8 cellular contexts compared by ENCODE assay signal in the genomic region with DNA sequence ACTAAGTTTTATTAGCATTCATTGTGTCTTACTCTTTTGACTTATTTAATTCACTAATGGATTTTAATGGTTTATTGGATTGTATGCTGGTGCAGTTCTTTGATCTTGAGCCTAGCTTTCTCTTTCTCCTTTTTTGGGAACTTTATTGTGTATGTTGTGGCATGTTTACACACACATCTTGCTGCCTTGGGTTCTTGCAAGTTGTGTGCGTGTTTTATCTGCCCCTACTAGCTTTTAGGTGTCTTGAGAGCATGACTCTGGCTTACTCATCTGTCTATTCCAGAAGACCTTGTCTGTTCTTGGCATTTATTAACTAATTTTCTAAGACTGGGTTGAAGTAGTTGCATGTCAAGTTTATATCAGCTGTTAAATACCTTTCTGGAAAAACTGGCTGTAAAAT. TPM values are rescaled to one million over a fixed set of nuclear protein-coding genes. Genes with fewer than 3 reads are reported as not detected.
DNase-seq lines count a peak whose midpoint lies in the region; ATAC-seq, FAIRE-seq and TF ChIP-seq lines count a peak whose summit lies in the region.

No MANE protein-coding gene starts in this region.

- peaks cover 28% of the 10 kb centered on the region for H4K20me1 ChIP-seq in keratinocyte (ENCODE audit: control insufficient read depth, extremely low read depth, insufficient read depth, low read length)

- peak overlapping the region; percentile 83 to 97 (median 88) for H3K4me3 ChIP-seq in keratinocyte (ENCODE audit: control insufficient read depth in 2 of 3, extremely low read depth in 1 of 3, insufficient read depth in 2 of 3, low read depth in 1 of 3, low read length in 3 of 3)
- peak overlapping the region in 1 of 2 donors; percentile 87 for H3K4me3 ChIP-seq in testis

- no peak for TF ChIP-seq CTCF in keratinocyte (optimal IDR thresholded peaks at IDR 0.05 in 1 of 3, IDR thresholded peaks at IDR 0.05 in 1 of 3, conservative IDR thresholded peaks at IDR 0.05 in 1 of 3; ENCODE audit: extremely low read depth in 1 of 3, insufficient read depth in 2 of 3, low read length in 3 of 3)
- no peak for TF ChIP-seq CTCF in testis (IDR thresholded peaks at IDR 0.05)

- peak overlapping the region; percentile 99 for H3K4me2 ChIP-seq in keratinocyte (ENCODE audit: control insufficient read depth, extremely low read depth, insufficient read depth, low read depth, low read length)

- 21 to 43% methylated on average over 1 of the region's 1 CpG for WGBS in testis, 2 donors

- peaks cover 7 to 16% of the 10 kb centered on the region in 2 experiments for H3K36me3 ChIP-seq in keratinocyte (ENCODE audit: control insufficient read depth in 2 of 2, extremely low read depth in 1 of 2, insufficient read depth in 2 of 2, low read length in 2 of 2)
- no peaks in the 10 kb centered on the region for H3K36me3 ChIP-seq in testis (ENCODE audit: low read depth, missing control alignments)

- H3K79me2 ChIP-seq in keratinocyte (ENCODE audit: control insufficient read depth, insufficient read depth, low read length) = peaks cover 65% of the 10 kb centered on the region

- dilution Hi-C loops in keratinocyte (cut with MboI; ENCODE audit: extremely low pct_ligation_motif_present, low sequenced_read_pairs) = no loop called here

- H2AFZ ChIP-seq in keratinocyte (ENCODE audit: control insufficient read depth, low read length) = no peak overlapping the region

- CTCF ChIA-PET in activated CD4-positive, alpha-beta T cell treated with anti-CD3 and anti-CD28 coated beads for 36 hours (lab: Charles Lee) = interaction anchor here (0.7 to 1.7 kb wide), 5 partner anchors 11 to 670 kb away, joined by 4 to 7 read pairs (median 5); a partner anchor contains a TSS

- H3K4me1 Mint-ChIP-seq in activated CD4-positive, alpha-beta T cell treated with anti-CD3 and anti-CD28 coated beads for 36 hours = peaks cover 33% of the 10 kb centered on the region
- peaks cover 44% of the 10 kb centered on the region for H3K4me1 Mint-ChIP-seq in activated naive CD8-positive, alpha-beta T cell treated with anti-CD3 and anti-CD28 coated beads for 36 hours

- H3K9me3 Mint-ChIP-seq in activated CD4-positive, alpha-beta T cell treated with anti-CD3 and anti-CD28 coated beads for 36 hours (ENCODE audit: low read depth) = no peaks in the 10 kb centered on the region
- H3K9me3 Mint-ChIP-seq in activated naive CD8-positive, alpha-beta T cell treated with anti-CD3 and anti-CD28 coated beads for 36 hours = no peaks in the 10 kb centered on the region

- H3K9me3 ChIP-seq in keratinocyte (ENCODE audit: control insufficient read depth, low read depth, low read length) = no peaks in the 10 kb centered on the region
- no peaks in the 10 kb centered on the region for H3K9me3 ChIP-seq in testis

- POLR2A ChIA-PET in activated CD4-positive, alpha-beta T cell treated with anti-CD3 and anti-CD28 coated beads for 36 hours (lab: Charles Lee) = no interaction called here

- no peaks in the 10 kb centered on the region for H3K27me3 Mint-ChIP-seq in activated CD4-positive, alpha-beta T cell treated with anti-CD3 and anti-CD28 coated beads for 36 hours
- peaks cover 3% of the 10 kb centered on the region for H3K27me3 Mint-ChIP-seq in activated naive CD8-positive, alpha-beta T cell treated with anti-CD3 and anti-CD28 coated beads for 36 hours

- H3K9ac ChIP-seq in keratinocyte (ENCODE audit: control insufficient read depth, extremely low read depth, insufficient read depth, low read length) = peak overlapping the region; percentile 88

- peak overlapping the region; percentile 89 for H3K4me3 Mint-ChIP-seq in activated CD4-positive, alpha-beta T cell treated with anti-CD3 and anti-CD28 coated beads for 36 hours
- peak overlapping the region; percentile 96 for H3K4me3 Mint-ChIP-seq in activated naive CD8-positive, alpha-beta T cell treated with anti-CD3 and anti-CD28 coated beads for 36 hours

- no peak for TF ChIP-seq POLR2A in testis (IDR thresholded peaks at IDR 0.05)

- H3K27ac Mint-ChIP-seq in activated CD4-positive, alpha-beta T cell treated with anti-CD3 and anti-CD28 coated beads for 36 hours = no peak overlapping the region
- no peak overlapping the region for H3K27ac Mint-ChIP-seq in activated naive CD8-positive, alpha-beta T cell treated with anti-CD3 and anti-CD28 coated beads for 36 hours

- no peaks in the 10 kb centered on the region for H3K9me1 ChIP-seq in keratinocyte (ENCODE audit: control insufficient read depth, extremely low read depth, insufficient read depth, low read length)

- intact Hi-C loops in activated CD4-positive, alpha-beta T cell treated with anti-CD3 and anti-CD28 coated beads for 36 hours (cut with DNase I, micrococcal nuclease) = loop anchor here (5.0 kb wide), 2 partner anchors 34 to 469 kb away; no protein-coding TSS in a partner anchor
- intact Hi-C loops in testis (cut with DNase I; ENCODE audit: low total_unique reads) = loop anchor here (5.0 kb wide), 1 partner anchor 149 kb away; a partner anchor contains a TSS

- ATAC-seq in activated CD4-positive, alpha-beta T cell treated with anti-CD3 and anti-CD28 coated beads for 36 hours = no peak
- ATAC-seq in HG03565 (IDR thresholded peaks at IDR 0.05; ENCODE audit: unreplicated experiment) (no peak), GM18867 (IDR thresholded peaks at IDR 0.05; ENCODE audit: unreplicated experiment) (no peak), HG02798 (IDR thresholded peaks at IDR 0.05; ENCODE audit: poor library complexity, unreplicated experiment) (no peak)

- peak; percentile 88 for FAIRE-seq in keratinocyte (lab: Jason Lieb, UNC)

- peaks cover 21% of the 10 kb centered on the region for H3K4me1 ChIP-seq in keratinocyte (ENCODE audit: control insufficient read depth, extremely low read depth, insufficient read depth, low read length)
- peaks cover 23% of the 10 kb centered on the region for H3K4me1 ChIP-seq in testis

- H3K27ac ChIP-seq in keratinocyte (ENCODE audit: control insufficient read depth, insufficient read depth, low read length) (peak overlapping the region; percentile 90), testis (peak overlapping the region; percentile 93 to 99)

- no peaks in the 10 kb centered on the region for H3K27me3 ChIP-seq in keratinocyte (ENCODE audit: control insufficient read depth, extremely low read depth, insufficient read depth, low read length)
- H3K27me3 ChIP-seq in testis = no peaks in the 10 kb centered on the region

- no peak for DNase-seq in activated CD4-positive, alpha-beta T cell treated with anti-CD3 and anti-CD28 coated beads for 36 hours
- DNase-seq in activated CD4-positive, alpha-beta T cell treated with anti-CD3 and anti-CD28 coated beads, Interleukin-2, amount 50 U/mL, for 4 hours = no peak
- no peak for DNase-seq in activated naive CD8-positive, alpha-beta T cell treated with anti-CD3 and anti-CD28 coated beads for 36 hours
- DNase-seq in keratinocyte (ENCODE audit: low read depth, low spot score) (peak; percentile 75), testis (no peak)

- H3K36me3 Mint-ChIP-seq in activated CD4-positive, alpha-beta T cell treated with anti-CD3 and anti-CD28 coated beads for 36 hours (ENCODE audit: low read depth) = peaks cover 38% of the 10 kb centered on the region
- H3K36me3 Mint-ChIP-seq in activated naive CD8-positive, alpha-beta T cell treated with anti-CD3 and anti-CD28 coated beads for 36 hours = peaks cover 35% of the 10 kb centered on the region

RNA-seq across cellular contexts. Expression of a gene that starts 2.7 kb away (rescaled TPM):
- 10 to 100 TPM; 43.4 to 49.5 TPM for total RNA-seq in activated CD4-positive, alpha-beta T cell treated with anti-CD3 and anti-CD28 coated beads for 36 hours
- 10 to 100 TPM; 59.7 to 60.8 TPM for total RNA-seq in activated naive CD8-positive, alpha-beta T cell treated with anti-CD3 and anti-CD28 coated beads for 36 hours
- polyA plus RNA-seq in keratinocyte (71.8 to 144 TPM (median 132 TPM) in 3 replicates), testis (ENCODE audit: insufficient read depth, low read depth, low replicate concordance) (39.9 TPM)
- polyA plus RNA-seq in keratinocyte (2011; ENCODE audit: low read depth) = 80.5 TPM
- 45.7 and 71.7 TPM in 2 replicates for polyA plus RNA-seq in keratinocyte (2011; cell fraction: cytosol; rRNA removed)
- polyA plus RNA-seq in keratinocyte (2011; cell fraction: nucleus; rRNA removed) = 133 and 164 TPM in 2 replicates
- 50.8 and 60.0 TPM in 2 replicates for polyA plus RNA-seq in keratinocyte (2012; ENCODE audit: low replicate concordance)
- 76.7 to 140 TPM (median 112 TPM) in 3 replicates for polyA minus RNA-seq in keratinocyte
- polyA minus RNA-seq in keratinocyte (2011; cell fraction: cytosol; rRNA and poly(A)+ RNA removed) = 61.6 TPM
- 77.6 and 125 TPM in 2 replicates for polyA minus RNA-seq in keratinocyte (2011; cell fraction: nucleus; rRNA and poly(A)+ RNA removed)
- total RNA-seq in testis = 100 to 1,000 TPM in 1 of 2 donors, 10 to 100 TPM in 1; 94.8 to 122 TPM

RNA-seq across cellular contexts. Expression of a gene that starts 52.4 kb away (rescaled TPM):
- 10 to 100 TPM; 20.5 to 24.6 TPM for total RNA-seq in activated CD4-positive, alpha-beta T cell treated with anti-CD3 and anti-CD28 coated beads for 36 hours
- total RNA-seq in activated naive CD8-positive, alpha-beta T cell treated with anti-CD3 and anti-CD28 coated beads for 36 hours = 10 to 100 TPM; 32.5 to 39.7 TPM
- 7.3 to 15.9 TPM (median 15.6 TPM) in 3 replicates for polyA plus RNA-seq in keratinocyte
- 3.5 TPM for polyA plus RNA-seq in keratinocyte (2011; ENCODE audit: low read depth)
- polyA plus RNA-seq in keratinocyte (2011; cell fraction: cytosol; rRNA removed) = 9.0 and 17.5 TPM in 2 replicates
- polyA plus RNA-seq in keratinocyte (2011; cell fraction: nucleus; rRNA removed) = 6.5 and 9.2 TPM in 2 replicates
- 8.4 and 13.9 TPM in 2 replicates for polyA plus RNA-seq in keratinocyte (2012; ENCODE audit: low replicate concordance)
- 7.5 to 15.1 TPM (median 14.3 TPM) in 3 replicates for polyA minus RNA-seq in keratinocyte
- polyA minus RNA-seq in keratinocyte (2011; cell fraction: cytosol; rRNA and poly(A)+ RNA removed) = 12.1 TPM
- 2.0 and 4.7 TPM in 2 replicates for polyA minus RNA-seq in keratinocyte (2011; cell fraction: nucleus; rRNA and poly(A)+ RNA removed)
- 1 to 10 TPM; 4.9 to 8.0 TPM for total RNA-seq in testis
- polyA plus RNA-seq in testis (ENCODE audit: insufficient read depth, low read depth, low replicate concordance) = 7.8 TPM
